1 cellular context compared by ENCODE assay signal in the genomic region with DNA sequence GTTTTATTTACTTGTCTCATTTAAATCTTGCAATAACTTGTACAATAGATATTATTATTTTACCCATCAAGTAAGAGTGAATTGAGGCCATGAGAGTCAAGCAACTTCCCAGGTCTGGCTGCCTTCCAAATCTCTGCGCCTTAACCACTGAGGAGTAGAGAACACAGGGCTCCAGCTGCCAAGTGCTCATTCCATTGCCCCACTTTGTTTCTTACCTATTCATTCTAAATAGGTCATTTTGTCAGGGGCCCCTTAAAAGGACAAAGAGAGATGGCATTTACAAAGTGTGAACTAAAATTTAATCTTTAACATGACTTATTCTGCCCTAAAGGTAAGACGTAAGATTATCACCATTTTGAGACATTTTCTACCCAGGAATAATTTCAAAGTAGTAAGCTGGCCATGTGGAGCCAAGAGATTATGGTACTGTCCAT.
TF ChIP-seq lines count a peak whose summit lies in the region.

No MANE protein-coding gene starts in this region.

TF ChIP-seq in A549, 52 proteins besides CTCF, POLR2A, EP300 and RAD21:
- TF ChIP-seq HOXB13 (CRISPR knock-in tag; IDR thresholded peaks at IDR 0.05; ENCODE audit: low read depth) (no peak), MYC (IDR thresholded peaks at IDR 0.05; ENCODE audit: borderline replicate concordance, low read length) (no peak), CBX8 (IDR thresholded peaks at IDR 0.05) (no peak), GATA3 (IDR thresholded peaks at IDR 0.05; ENCODE audit: borderline replicate concordance) (no peak), ZSCAN20 (CRISPR knock-in tag; IDR thresholded peaks at IDR 0.05) (no peak), EHMT2 (IDR thresholded peaks at IDR 0.05; ENCODE audit: low read depth) (no peak), BHLHE40 (IDR thresholded peaks at IDR 0.05; ENCODE audit: low read depth, low read length) (no peak), ZNF302 (CRISPR knock-in tag; IDR thresholded peaks at IDR 0.05) (no peak), HEYL (CRISPR knock-in tag; IDR thresholded peaks at IDR 0.05) (no peak), CHD2 (IDR thresholded peaks at IDR 0.05; ENCODE audit: low read length, partially characterized antibody) (no peak), FOXS1 (CRISPR knock-in tag; IDR thresholded peaks at IDR 0.05) (no peak), KDM1A (IDR thresholded peaks at IDR 0.05; ENCODE audit: low read depth) (no peak), MAFK (IDR thresholded peaks at IDR 0.05; ENCODE audit: partially characterized antibody) (no peak), RCOR1 (IDR thresholded peaks at IDR 0.05; ENCODE audit: low read depth, low read length) (no peak)
- TF ChIP-seq, protein P1, sequence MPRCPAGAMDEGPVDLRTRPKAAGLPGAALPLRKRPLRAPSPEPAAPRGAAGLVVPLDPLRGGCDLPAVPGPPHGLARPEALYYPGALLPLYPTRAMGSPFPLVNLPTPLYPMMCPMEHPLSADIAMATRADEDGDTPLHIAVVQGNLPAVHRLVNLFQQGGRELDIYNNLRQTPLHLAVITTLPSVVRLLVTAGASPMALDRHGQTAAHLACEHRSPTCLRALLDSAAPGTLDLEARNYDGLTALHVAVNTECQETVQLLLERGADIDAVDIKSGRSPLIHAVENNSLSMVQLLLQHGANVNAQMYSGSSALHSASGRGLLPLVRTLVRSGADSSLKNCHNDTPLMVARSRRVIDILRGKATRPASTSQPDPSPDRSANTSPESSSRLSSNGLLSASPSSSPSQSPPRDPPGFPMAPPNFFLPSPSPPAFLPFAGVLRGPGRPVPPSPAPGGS (IDR thresholded peaks at IDR 0.05), result no peak
- TF ChIP-seq, protein P2, sequence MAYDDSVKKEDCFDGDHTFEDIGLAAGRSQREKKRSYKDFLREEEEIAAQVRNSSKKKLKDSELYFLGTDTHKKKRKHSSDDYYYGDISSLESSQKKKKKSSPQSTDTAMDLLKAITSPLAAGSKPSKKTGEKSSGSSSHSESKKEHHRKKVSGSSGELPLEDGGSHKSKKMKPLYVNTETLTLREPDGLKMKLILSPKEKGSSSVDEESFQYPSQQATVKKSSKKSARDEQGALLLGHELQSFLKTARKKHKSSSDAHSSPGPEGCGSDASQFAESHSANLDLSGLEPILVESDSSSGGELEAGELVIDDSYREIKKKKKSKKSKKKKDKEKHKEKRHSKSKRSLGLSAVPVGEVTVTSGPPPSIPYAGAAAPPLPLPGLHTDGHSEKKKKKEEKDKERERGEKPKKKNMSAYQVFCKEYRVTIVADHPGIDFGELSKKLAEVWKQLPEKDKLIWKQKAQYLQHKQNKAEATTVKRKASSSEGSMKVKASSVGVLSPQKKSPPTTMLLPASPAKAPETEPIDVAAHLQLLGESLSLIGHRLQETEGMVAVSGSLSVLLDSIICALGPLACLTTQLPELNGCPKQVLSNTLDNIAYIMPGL (CRISPR knock-in tag; IDR thresholded peaks at IDR 0.05; ENCODE audit: borderline replicate concordance), result no peak
- TF ChIP-seq, protein P3, sequence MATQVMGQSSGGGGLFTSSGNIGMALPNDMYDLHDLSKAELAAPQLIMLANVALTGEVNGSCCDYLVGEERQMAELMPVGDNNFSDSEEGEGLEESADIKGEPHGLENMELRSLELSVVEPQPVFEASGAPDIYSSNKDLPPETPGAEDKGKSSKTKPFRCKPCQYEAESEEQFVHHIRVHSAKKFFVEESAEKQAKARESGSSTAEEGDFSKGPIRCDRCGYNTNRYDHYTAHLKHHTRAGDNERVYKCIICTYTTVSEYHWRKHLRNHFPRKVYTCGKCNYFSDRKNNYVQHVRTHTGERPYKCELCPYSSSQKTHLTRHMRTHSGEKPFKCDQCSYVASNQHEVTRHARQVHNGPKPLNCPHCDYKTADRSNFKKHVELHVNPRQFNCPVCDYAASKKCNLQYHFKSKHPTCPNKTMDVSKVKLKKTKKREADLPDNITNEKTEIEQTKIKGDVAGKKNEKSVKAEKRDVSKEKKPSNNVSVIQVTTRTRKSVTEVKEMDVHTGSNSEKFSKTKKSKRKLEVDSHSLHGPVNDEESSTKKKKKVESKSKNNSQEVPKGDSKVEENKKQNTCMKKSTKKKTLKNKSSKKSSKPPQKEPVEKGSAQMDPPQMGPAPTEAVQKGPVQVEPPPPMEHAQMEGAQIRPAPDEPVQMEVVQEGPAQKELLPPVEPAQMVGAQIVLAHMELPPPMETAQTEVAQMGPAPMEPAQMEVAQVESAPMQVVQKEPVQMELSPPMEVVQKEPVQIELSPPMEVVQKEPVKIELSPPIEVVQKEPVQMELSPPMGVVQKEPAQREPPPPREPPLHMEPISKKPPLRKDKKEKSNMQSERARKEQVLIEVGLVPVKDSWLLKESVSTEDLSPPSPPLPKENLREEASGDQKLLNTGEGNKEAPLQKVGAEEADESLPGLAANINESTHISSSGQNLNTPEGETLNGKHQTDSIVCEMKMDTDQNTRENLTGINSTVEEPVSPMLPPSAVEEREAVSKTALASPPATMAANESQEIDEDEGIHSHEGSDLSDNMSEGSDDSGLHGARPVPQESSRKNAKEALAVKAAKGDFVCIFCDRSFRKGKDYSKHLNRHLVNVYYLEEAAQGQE (IDR thresholded peaks at IDR 0.05), result no peak
- TF ChIP-seq, protein P4, sequence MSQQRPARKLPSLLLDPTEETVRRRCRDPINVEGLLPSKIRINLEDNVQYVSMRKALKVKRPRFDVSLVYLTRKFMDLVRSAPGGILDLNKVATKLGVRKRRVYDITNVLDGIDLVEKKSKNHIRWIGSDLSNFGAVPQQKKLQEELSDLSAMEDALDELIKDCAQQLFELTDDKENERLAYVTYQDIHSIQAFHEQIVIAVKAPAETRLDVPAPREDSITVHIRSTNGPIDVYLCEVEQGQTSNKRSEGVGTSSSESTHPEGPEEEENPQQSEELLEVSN (IDR thresholded peaks at IDR 0.05; ENCODE audit: borderline replicate concordance, low read depth), result no peak
